ENCODE assay signal across 8 cellular contexts in the genomic region with DNA sequence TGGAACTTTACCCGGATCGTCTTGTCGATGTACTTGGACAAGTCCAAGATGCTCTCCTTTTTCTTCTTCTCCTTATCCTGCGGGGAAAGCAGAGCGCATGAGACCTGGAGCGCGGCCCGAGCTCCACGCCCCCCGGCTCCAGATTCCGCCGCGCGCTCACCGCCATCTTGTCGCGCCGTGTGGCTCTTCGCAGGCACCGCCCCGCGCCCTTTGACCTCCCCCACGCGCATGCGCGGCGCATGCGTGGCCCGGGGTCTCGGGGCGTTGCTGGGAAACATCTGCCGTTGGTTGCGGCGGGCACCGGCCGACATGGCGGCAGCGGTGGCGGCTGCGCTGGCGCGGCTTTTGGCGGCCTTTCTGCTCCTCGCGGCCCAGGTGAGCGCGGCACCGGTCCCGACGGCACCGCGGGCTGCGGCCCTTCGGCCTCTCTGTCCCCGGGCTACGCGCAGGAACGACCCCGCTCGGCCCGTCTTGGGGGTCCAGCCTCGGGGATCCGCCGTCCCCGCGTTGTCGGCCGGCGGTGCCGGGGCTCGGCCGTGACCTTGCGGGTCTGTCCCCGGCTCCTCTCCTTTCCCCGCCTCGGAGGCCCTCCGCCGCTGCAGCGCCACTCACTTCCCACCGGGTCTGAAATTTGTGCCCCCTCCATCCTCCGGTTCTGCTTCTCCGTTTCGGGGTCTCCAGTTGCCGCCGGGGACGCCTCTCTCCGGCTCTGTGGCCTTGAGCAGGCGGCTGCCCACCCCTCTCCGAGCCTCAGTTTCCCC. TPM values are rescaled to one million over a fixed set of nuclear protein-coding genes. Genes with fewer than 3 reads are reported as not detected.
DNase-seq lines count a peak whose midpoint lies in the region; ATAC-seq and TF ChIP-seq lines count a peak whose summit lies in the region.

LSM7 (minus strand) TSS at position 186 of the 761 bp plus-strand sequence; CDS start at position 166, 20 bp downstream.
SPPL2B (plus strand) TSS at position 284 of the 761 bp plus-strand sequence; CDS start at position 310, 26 bp downstream.

- no peaks in the 10 kb centered on the region for H3K27me3 ChIP-seq in right lobe of liver

- intact Hi-C loops in right lobe of liver (cut with DNase I): no loop called here

- peak; percentile 61 for TF ChIP-seq POLR2A in right lobe of liver (IDR thresholded peaks at IDR 0.05)

- peak; percentile 55 for ATAC-seq in GM18909 (IDR thresholded peaks at IDR 0.05; ENCODE audit: poor library complexity, unreplicated experiment)
- ATAC-seq in HG03457 (IDR thresholded peaks at IDR 0.05; ENCODE audit: unreplicated experiment): peak; percentile 54
- peak; percentile 82 to 94 (median 88) for ATAC-seq in right lobe of liver

- CTCF ChIA-PET in AG04449 (lab: Yijun Ruan, JAX): interaction anchor here (0.6 to 2.6 kb wide), 7 partner anchors 11 to 285 kb away, joined by 3 to 12 read pairs (median 7); partner anchors contain the start of gene PLEKHJ1

- H3K36me3 ChIP-seq in right lobe of liver: no peaks in the 10 kb centered on the region

- DNase-seq in AG04449 (ENCODE audit: low read depth, low spot score) (no peak), NCI-H82 (lab: John Stamatoyannopoulos, UW) (peak; percentile 89), dermis microvascular lymphatic vessel endothelial cell (ENCODE audit: low read depth in 2 of 2) (peak; percentile 79 to 90), right lobe of liver (peak; percentile 90 to 92 (median 91))
- DNase-seq in activated CD4-positive, alpha-beta T cell treated with anti-CD3 and anti-CD28 coated beads, Interleukin-2, amount 50 U/mL, for 48 hours: peak; percentile 89 to 91
- peak; percentile 92 for DNase-seq in stimulated activated CD4-positive, alpha-beta T cell treated with anti-CD3 and anti-CD28 coated beads, Interleukin-4, amount 100 ng/mL, for 1 hour

- peak within 1 kb of the TSS; percentile 92 for H3K4me3 ChIP-seq in AG04449 (ENCODE audit: low read depth, low read length)
- H3K4me3 ChIP-seq in right lobe of liver: peak within 1 kb of the TSS; percentile 88 to 99 (median 90)

- 2% methylated on average over 33 of the region's 89 CpGs for WGBS in right lobe of liver (ENCODE audit: insufficient coverage, low coverage, low lambda C conversion rate, missing lambda C conversion rate)

- peak within 1 kb of the TSS; percentile 6 to 64 (median 57) for H3K27ac ChIP-seq in right lobe of liver

- H3K9me3 ChIP-seq in right lobe of liver: no peaks in the 10 kb centered on the region

- peaks cover 0 to 31% (median 9%) of the 10 kb centered on the region in 4 donors for H3K4me1 ChIP-seq in right lobe of liver

- no peak for TF ChIP-seq CTCF in AG04449 (IDR thresholded peaks at IDR 0.05; ENCODE audit: insufficient read depth, low read length, missing control alignments)
- TF ChIP-seq CTCF in right lobe of liver (IDR thresholded peaks at IDR 0.05): no peak

- POLR2A ChIA-PET in AG04449 (lab: Yijun Ruan, JAX): interaction anchor here (0.7 to 1.1 kb wide), 4 partner anchors 10 to 147 kb away, joined by 3 to 4 read pairs (median 3); partner anchors contain the start of genes GADD45B and TIMM13

RNA-seq across cellular contexts. Expression of gene LSM7, which starts in this region (rescaled TPM):
- total RNA-seq in dermis microvascular lymphatic vessel endothelial cell: 90.9 and 94.4 TPM in 2 replicates
- total RNA-seq in right lobe of liver: 10 to 100 TPM; 22.4 to 64.2 (median 28.2) TPM

RNA-seq across cellular contexts. Expression of gene SPPL2B, which starts in this region (rescaled TPM):
- total RNA-seq in dermis microvascular lymphatic vessel endothelial cell (13.9 and 25.8 TPM in 2 replicates), right lobe of liver (10 to 100 TPM; 11.8 to 39.8 (median 26.5) TPM)
